ENCODE assay signal across 1 cellular context in genomic region chr2:3303583-3304406, GRCh38.
TF ChIP-seq lines count a peak whose summit lies in the region.

No MANE protein-coding gene starts in this region.

TF ChIP-seq in HepG2, 621 proteins besides CTCF, POLR2A, EP300 and RAD21 (continued from another document and continues in another):
- TF ChIP-seq XRCC5 (optimal IDR thresholded peaks at IDR 0.05; ENCODE audit: low read length), result peak; percentile 98
- TF ChIP-seq RAD51 (IDR thresholded peaks at IDR 0.05; ENCODE audit: borderline replicate concordance), result peak; percentile 40; the same call in 1 of the 2 replicates
- 0 out of 2 replicates have a peak, but pooled peaks have one; percentile 42 for TF ChIP-seq SMAD1 (CRISPR knock-in tag; IDR thresholded peaks at IDR 0.05; ENCODE audit: borderline replicate concordance, low read depth)
- TF ChIP-seq MEIS1 (CRISPR knock-in tag; IDR thresholded peaks at IDR 0.05; ENCODE audit: borderline replicate concordance), result 0 out of 2 replicates have a peak, but pooled peaks have one; percentile 43
- no peak for TF ChIP-seq DNMT3B (CRISPR knock-in tag; conservative IDR thresholded peaks at IDR 0.05)
- no peak for TF ChIP-seq ZNF883 (CRISPR knock-in tag; IDR thresholded peaks at IDR 0.05; ENCODE audit: not compliant biosample characterization)
- TF ChIP-seq PRDM10 (CRISPR knock-in tag; IDR thresholded peaks at IDR 0.05; ENCODE audit: low read depth), result no peak
- TF ChIP-seq MAF1 (CRISPR knock-in tag; IDR thresholded peaks at IDR 0.05; ENCODE audit: borderline replicate concordance), result no peak
- peak; percentile 62; the same call in 1 of the 2 replicates for TF ChIP-seq ZGPAT (CRISPR knock-in tag; IDR thresholded peaks at IDR 0.05)
- TF ChIP-seq MYPOP (CRISPR knock-in tag; IDR thresholded peaks at IDR 0.05), result 0 out of 2 replicates have a peak, but pooled peaks have one; percentile 38
- peak; percentile 66 for TF ChIP-seq GATAD1 (CRISPR knock-in tag; IDR thresholded peaks at IDR 0.05)
- TF ChIP-seq ZNF256 (CRISPR knock-in tag; conservative IDR thresholded peaks at IDR 0.05), result no peak
- 0 out of 2 replicates have a peak, but pooled peaks have one; percentile 50 for TF ChIP-seq ZKSCAN8 (CRISPR knock-in tag; IDR thresholded peaks at IDR 0.05; ENCODE audit: borderline replicate concordance)
- TF ChIP-seq MBD4 (IDR thresholded peaks at IDR 0.05; ENCODE audit: borderline replicate concordance, low read length), result no peak
- peak; percentile 52 for TF ChIP-seq YY1 (IDR thresholded peaks at IDR 0.05; ENCODE audit: insufficient read depth, insufficient replicate concordance, low read depth, low read length)
- TF ChIP-seq ZNF331 (CRISPR knock-in tag; IDR thresholded peaks at IDR 0.05), result peak; percentile 85
- no peak for TF ChIP-seq ZNF275 (CRISPR knock-in tag; IDR thresholded peaks at IDR 0.05; ENCODE audit: borderline replicate concordance)
- peak; percentile 76; the same call in 1 of the 2 replicates for TF ChIP-seq SP140L (CRISPR knock-in tag; IDR thresholded peaks at IDR 0.05; ENCODE audit: borderline replicate concordance)
- peak; percentile 81; the same call in 1 of the 2 replicates for TF ChIP-seq ZNF614 (CRISPR knock-in tag; IDR thresholded peaks at IDR 0.05; ENCODE audit: borderline replicate concordance)
- 0 out of 2 replicates have a peak, but pooled peaks have one; percentile 50 for TF ChIP-seq ZKSCAN1 (IDR thresholded peaks at IDR 0.05; ENCODE audit: low read length)
- no peak for TF ChIP-seq NONO (IDR thresholded peaks at IDR 0.05)
- TF ChIP-seq NONO (CRISPR knock-in tag; conservative IDR thresholded peaks at IDR 0.05), result peak; percentile 66; the same call in 1 of the 2 replicates
- 0 out of 2 replicates have a peak, but pooled peaks have one; percentile 21 for TF ChIP-seq MNT (IDR thresholded peaks at IDR 0.05)
- TF ChIP-seq HIVEP1 (CRISPR knock-in tag; IDR thresholded peaks at IDR 0.05), result no peak
- 0 out of 2 replicates have a peak, but pooled peaks have one; percentile 58 for TF ChIP-seq ZSCAN29 (CRISPR knock-in tag; conservative IDR thresholded peaks at IDR 0.05)
- no peak for TF ChIP-seq ZNF503 (CRISPR knock-in tag; IDR thresholded peaks at IDR 0.05)
- no peak for TF ChIP-seq TBL1XR1 (IDR thresholded peaks at IDR 0.05; ENCODE audit: borderline replicate concordance, low read length, partially characterized antibody)
- TF ChIP-seq ZBTB26 (CRISPR knock-in tag; IDR thresholded peaks at IDR 0.05; ENCODE audit: borderline replicate concordance), result peak; percentile 51; the same call in 1 of the 2 replicates
- TF ChIP-seq YEATS2 (CRISPR knock-in tag; IDR thresholded peaks at IDR 0.05; ENCODE audit: borderline replicate concordance), result peak; percentile 80; the same call in 1 of the 2 replicates
- TF ChIP-seq FOSL1 (CRISPR knock-in tag; IDR thresholded peaks at IDR 0.05; ENCODE audit: borderline replicate concordance), result no peak
- TF ChIP-seq CEBPG (CRISPR knock-in tag; IDR thresholded peaks at IDR 0.05), result 0 out of 2 replicates have a peak, but pooled peaks have one; percentile 8
- TF ChIP-seq KLF13 (CRISPR knock-in tag; IDR thresholded peaks at IDR 0.05), result no peak
- TF ChIP-seq ZBED4 (CRISPR knock-in tag; IDR thresholded peaks at IDR 0.05; ENCODE audit: borderline replicate concordance), result peak; percentile 73; the same call in 1 of the 2 replicates
- TF ChIP-seq ZBTB3 (CRISPR knock-in tag; IDR thresholded peaks at IDR 0.05; ENCODE audit: borderline replicate concordance, low read depth), result no peak
- no peak for TF ChIP-seq FOXP1 (IDR thresholded peaks at IDR 0.05)
- TF ChIP-seq FOXP1 (CRISPR knock-in tag; IDR thresholded peaks at IDR 0.05), result peak; percentile 52; the same call in 1 of the 2 replicates
- peak; percentile 48; the same call in 1 of the 2 replicates for TF ChIP-seq MIXL1 (CRISPR knock-in tag; IDR thresholded peaks at IDR 0.05)
- peak; percentile 95 for TF ChIP-seq KDM2A (CRISPR knock-in tag; IDR thresholded peaks at IDR 0.05; ENCODE audit: borderline replicate concordance, low read depth)
- TF ChIP-seq ZNF34 (CRISPR knock-in tag; IDR thresholded peaks at IDR 0.05; ENCODE audit: borderline replicate concordance), result 0 out of 2 replicates have a peak, but pooled peaks have one; percentile 76
- TF ChIP-seq ZFP37 (CRISPR knock-in tag; IDR thresholded peaks at IDR 0.05; ENCODE audit: borderline replicate concordance), result 0 out of 2 replicates have a peak, but pooled peaks have one; percentile 56
- no peak for TF ChIP-seq SP5 (CRISPR knock-in tag; IDR thresholded peaks at IDR 0.05; ENCODE audit: borderline replicate concordance, low read depth)
- peak; percentile 76; the same call in 1 of the 2 replicates for TF ChIP-seq KLF6 (CRISPR knock-in tag; IDR thresholded peaks at IDR 0.05)
- TF ChIP-seq ZNF253 (CRISPR knock-in tag; IDR thresholded peaks at IDR 0.05; ENCODE audit: borderline replicate concordance), result no peak
- no peak for TF ChIP-seq CENPX (CRISPR knock-in tag; IDR thresholded peaks at IDR 0.05)
- TF ChIP-seq HDAC2 (CRISPR knock-in tag; IDR thresholded peaks at IDR 0.05), result peak; percentile 70; the same call in 1 of the 2 replicates
- peak; percentile 65 for TF ChIP-seq TBX2 (CRISPR knock-in tag; IDR thresholded peaks at IDR 0.05; ENCODE audit: borderline replicate concordance)
- TF ChIP-seq SRSF4 (IDR thresholded peaks at IDR 0.05; ENCODE audit: low read depth, low read length, poor library complexity, severe bottlenecking), result no peak
